16 cellular contexts compared by ENCODE assay signal in the genomic region with DNA sequence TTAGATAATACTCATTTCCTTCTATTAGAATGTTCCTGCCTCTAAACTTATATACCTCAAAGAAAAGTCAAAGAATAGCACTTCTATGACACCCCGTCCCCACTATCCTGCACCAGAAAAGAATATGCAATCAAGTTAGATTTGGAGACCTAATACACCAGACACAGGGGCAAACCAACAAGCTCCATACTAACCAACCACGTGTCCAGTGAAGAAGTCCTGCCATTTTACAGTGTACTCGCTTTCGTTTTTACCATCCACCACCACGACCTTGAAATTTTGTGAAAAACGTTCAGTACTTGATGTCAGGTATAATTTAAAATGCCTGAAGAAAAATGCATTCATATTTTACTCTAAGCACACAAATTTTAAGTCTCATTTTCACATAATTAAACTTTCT.
"Had no signal": no experiment of that assay in that cellular context is flagged by ENCODE, and none has a peak within 500 bp of the region (broad histone marks: within the 10 kb centered on the region; RNA-seq: fewer than 3 reads in every experiment).

No MANE protein-coding gene starts in this region.

- H3K9me3 ChIP-seq: gastrocnemius medialis, heart left ventricle had no signal

- H3K27me3 ChIP-seq: gastrocnemius medialis, heart left ventricle had no signal

- H3K27ac ChIP-seq: gastrocnemius medialis, parathyroid adenoma had no signal

- H3K9ac ChIP-seq: parathyroid adenoma had no signal

- ATAC-seq: activated T-helper 17 cell treated with anti-CD3 and anti-CD28 coated beads, Interleukin-2, amount 50 U/mL, for 72 hours; gastrocnemius medialis; heart left ventricle; stimulated activated naive CD8-positive, alpha-beta T cell treated with anti-CD3 and anti-CD28 coated beads, Interleukin-15, Interleukin-2, amounts not matched to agents 100 U/mL and 50 U/mL, for 24 hours had no signal

- DNase-seq: activated B cell treated with CpG ODN at 0.5 μM for 24 hours; activated CD4-positive, alpha-beta T cell treated with anti-CD3 and anti-CD28 coated beads, Interleukin-2, amount 50 U/mL, for 1 hour; activated CD8-positive, alpha-beta memory T cell treated with anti-CD3 and anti-CD28 coated beads for 24 hours; activated naive CD4-positive, alpha-beta T cell treated with anti-CD3 and anti-CD28 coated beads for 36 hours; endodermal cell; gastrocnemius medialis; heart left ventricle; immature natural killer cell; retina; stimulated activated CD4-positive, alpha-beta T cell treated with anti-CD3 and anti-CD28 coated beads, Interleukin-15, amount 100 ng/mL, for 24 hours; stimulated activated CD4-positive, alpha-beta T cell treated with anti-CD3 and anti-CD28 coated beads, Interleukin-4, amount 100 ng/mL, for 1 hour; stimulated activated naive CD8-positive, alpha-beta T cell treated with anti-CD3 and anti-CD28 coated beads, Interleukin-15, Interleukin-2, amounts not matched to agents 100 U/mL and 50 U/mL, for 24 hours; T-helper 2 cell; trophoblast cell had no signal

- H3K4me3 ChIP-seq: gastrocnemius medialis had no signal

- H3K27ac Mint-ChIP-seq: activated B cell treated with CpG ODN at 0.5 μM for 24 hours; activated naive CD4-positive, alpha-beta T cell treated with anti-CD3 and anti-CD28 coated beads for 36 hours; activated T-helper 17 cell treated with anti-CD3 and anti-CD28 coated beads, Interleukin-2, amount 50 U/mL, for 72 hours; endodermal cell had no signal

- H3K27me3 Mint-ChIP-seq: activated B cell treated with CpG ODN at 0.5 μM for 24 hours; activated T-helper 17 cell treated with anti-CD3 and anti-CD28 coated beads, Interleukin-2, amount 50 U/mL, for 72 hours had no signal

- H2AFZ ChIP-seq: parathyroid adenoma had no signal

- H3K4me1 ChIP-seq: parathyroid adenoma had no signal

- H3K9me3 Mint-ChIP-seq: activated B cell treated with CpG ODN at 0.5 μM for 24 hours; activated naive CD4-positive, alpha-beta T cell treated with anti-CD3 and anti-CD28 coated beads for 36 hours; activated T-helper 17 cell treated with anti-CD3 and anti-CD28 coated beads, Interleukin-2, amount 50 U/mL, for 72 hours; endodermal cell; immature natural killer cell had no signal

- H3K4me3 Mint-ChIP-seq: activated B cell treated with CpG ODN at 0.5 μM for 24 hours; activated naive CD4-positive, alpha-beta T cell treated with anti-CD3 and anti-CD28 coated beads for 36 hours; activated T-helper 17 cell treated with anti-CD3 and anti-CD28 coated beads, Interleukin-2, amount 50 U/mL, for 72 hours; endodermal cell; immature natural killer cell had no signal
